In the genomic region with DNA sequence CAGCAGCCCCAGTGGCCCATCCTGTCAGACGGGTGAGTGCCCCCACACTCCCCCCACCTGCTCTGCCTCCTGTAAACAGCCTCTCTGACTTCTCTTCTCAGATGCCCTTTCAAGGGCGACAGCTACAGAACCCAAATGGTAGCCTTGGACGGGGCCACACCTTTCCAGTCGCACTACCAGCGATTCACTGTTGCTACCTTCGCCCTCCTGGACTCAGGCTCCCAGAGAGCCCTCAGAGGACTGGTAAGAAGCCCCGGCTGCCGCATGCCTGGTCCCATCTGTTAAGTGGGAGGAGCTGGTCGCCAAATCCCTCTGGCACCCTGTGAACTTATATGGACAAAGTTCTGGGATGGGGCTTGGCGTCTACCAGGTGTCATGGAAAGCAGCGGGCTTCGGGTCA, we compare ENCODE assay signal across 1 cellular context.
TF ChIP-seq lines count a peak whose summit lies in the region.

No MANE protein-coding gene starts in this region.

TF ChIP-seq in IMR-90, 13 proteins besides CTCF, POLR2A, EP300 and RAD21:
- TF ChIP-seq CEBPB (IDR thresholded peaks at IDR 0.05; ENCODE audit: low read depth, low read length), result no peak
- no peak for TF ChIP-seq NFE2L2 (IDR thresholded peaks at IDR 0.05; ENCODE audit: low read depth, low read length)
- TF ChIP-seq MAZ (IDR thresholded peaks at IDR 0.05; ENCODE audit: borderline replicate concordance, low read depth, low read length), result no peak
